Comparison of ENCODE assay signal across 12 cellular contexts in genomic region chr10:35959103-35959740, GRCh38.
"Had no signal": no experiment of that assay in that cellular context is flagged by ENCODE, and none has a peak within 500 bp of the region (broad histone marks: within the 10 kb centered on the region; RNA-seq: fewer than 3 reads in every experiment).

No MANE protein-coding gene starts in this region.

- H3K9me3 ChIP-seq: tibial artery, vagina had no signal

- H3K4me3 ChIP-seq: tibial artery, vagina had no signal

- H3K4me1 Mint-ChIP-seq: activated CD4-positive, alpha-beta T cell treated with anti-CD3 and anti-CD28 coated beads for 36 hours; stimulated activated memory B cell treated with anti-CD40 and anti-IgM and Interleukin-4, amounts not matched to agents 10 μg/mL and 1 μg/mL and 100 μg/mL, for 72 hours had no signal

- H3K4me3 Mint-ChIP-seq: activated CD4-positive, alpha-beta T cell treated with anti-CD3 and anti-CD28 coated beads for 36 hours; activated T-helper 1 cell treated with anti-CD3 and anti-CD28 coated beads, Interleukin-12 subunit alpha, Interleukin-12 subunit beta, Interleukin-2, Interleukin-4 antibody, amounts not matched to agents 30 ng/mL and 10 ng/mL and 1 ng/mL, durations not matched to agents 14 hours and 24 hours and 36 hours; stimulated activated memory B cell treated with anti-CD40 and anti-IgM and Interleukin-4, amounts not matched to agents 10 μg/mL and 1 μg/mL and 100 μg/mL, for 72 hours had no signal

- H3K27ac ChIP-seq: tibial artery, vagina, VCaP had no signal

- H3K36me3 ChIP-seq: tibial artery, vagina had no signal

- DNase-seq: activated CD4-positive, alpha-beta T cell treated with anti-CD3 and anti-CD28 coated beads for 36 hours; activated naive CD4-positive, alpha-beta T cell treated with Interleukin-2 at 50 U/mL for 16 hours; effector CD4-positive, alpha-beta T cell; glutamatergic neuron; posterior cingulate gyrus; T-helper 1 cell; tibial artery had no signal

- H3K27me3 ChIP-seq: tibial artery, vagina had no signal

- H3K9me3 Mint-ChIP-seq: stimulated activated memory B cell treated with anti-CD40 and anti-IgM and Interleukin-4, amounts not matched to agents 10 μg/mL and 1 μg/mL and 100 μg/mL, for 72 hours had no signal

- H3K27ac Mint-ChIP-seq: activated CD4-positive, alpha-beta T cell treated with anti-CD3 and anti-CD28 coated beads for 36 hours; activated T-helper 1 cell treated with anti-CD3 and anti-CD28 coated beads, Interleukin-12 subunit alpha, Interleukin-12 subunit beta, Interleukin-2, Interleukin-4 antibody, amounts not matched to agents 30 ng/mL and 10 ng/mL and 1 ng/mL, durations not matched to agents 14 hours and 24 hours and 36 hours; stimulated activated memory B cell treated with anti-CD40 and anti-IgM and Interleukin-4, amounts not matched to agents 10 μg/mL and 1 μg/mL and 100 μg/mL, for 72 hours had no signal

- ATAC-seq: activated CD4-positive, alpha-beta T cell treated with anti-CD3 and anti-CD28 coated beads for 36 hours; left lobe of liver; stimulated activated memory B cell treated with anti-CD40 and anti-IgM and Interleukin-4, amounts not matched to agents 10 μg/mL and 1 μg/mL and 100 μg/mL, for 72 hours had no signal

- H3K27me3 Mint-ChIP-seq: activated CD4-positive, alpha-beta T cell treated with anti-CD3 and anti-CD28 coated beads for 36 hours had no signal

- H3K36me3 Mint-ChIP-seq: stimulated activated memory B cell treated with anti-CD40 and anti-IgM and Interleukin-4, amounts not matched to agents 10 μg/mL and 1 μg/mL and 100 μg/mL, for 72 hours had no signal

- H3K4me1 ChIP-seq: vagina had no signal
